Comparison of ENCODE assay signal across 1 cellular context in the genomic region with DNA sequence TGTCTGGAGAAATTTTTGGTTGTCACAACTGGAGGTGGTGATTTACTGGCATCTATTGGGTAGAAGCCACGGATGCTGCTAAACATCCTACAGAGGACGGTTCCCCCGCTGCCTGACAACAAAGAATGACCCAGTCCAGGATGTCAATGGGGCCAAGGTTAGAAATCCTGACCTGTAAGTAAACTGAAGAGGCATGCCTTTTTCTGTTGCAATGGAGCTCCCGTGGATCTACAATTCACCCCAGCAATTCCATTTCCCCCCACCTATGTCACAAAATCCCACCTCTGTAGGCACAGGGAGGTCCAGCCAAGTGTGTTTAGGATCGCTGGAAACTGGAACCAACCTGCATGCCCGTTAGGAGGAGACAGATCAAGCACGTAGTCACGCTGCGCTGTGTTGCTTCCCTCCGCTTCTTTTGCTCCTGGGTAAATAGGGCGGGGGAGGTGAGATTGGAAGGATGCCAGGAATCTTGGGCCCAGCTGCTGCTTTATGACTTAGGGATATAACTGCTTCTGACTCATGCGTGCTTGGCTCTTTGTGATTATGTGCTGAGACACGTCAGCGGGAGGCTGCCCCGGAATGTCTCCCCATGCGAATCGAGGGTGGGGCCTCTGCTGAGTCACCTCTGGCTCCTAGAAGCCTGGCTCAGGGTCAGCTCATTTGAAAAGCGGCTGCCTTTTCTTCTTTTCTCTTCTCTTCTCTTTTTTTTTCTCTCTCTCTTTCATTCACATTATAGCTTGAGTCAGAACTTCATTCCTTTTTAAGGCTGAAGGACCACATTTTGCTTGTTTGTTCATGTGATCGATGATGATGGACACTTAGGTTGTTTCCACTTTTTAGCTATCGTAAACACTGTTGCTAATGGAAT.
A peak's percentile ranks its signal among the peaks of the same experiment; 100 is the strongest.
TF ChIP-seq lines count a peak whose summit lies in the region.

No MANE protein-coding gene starts in this region.

TF ChIP-seq in K562, 482 proteins besides CTCF, POLR2A, EP300 and RAD21 (continued from another document and continues in another):
- TF ChIP-seq, protein P1, sequence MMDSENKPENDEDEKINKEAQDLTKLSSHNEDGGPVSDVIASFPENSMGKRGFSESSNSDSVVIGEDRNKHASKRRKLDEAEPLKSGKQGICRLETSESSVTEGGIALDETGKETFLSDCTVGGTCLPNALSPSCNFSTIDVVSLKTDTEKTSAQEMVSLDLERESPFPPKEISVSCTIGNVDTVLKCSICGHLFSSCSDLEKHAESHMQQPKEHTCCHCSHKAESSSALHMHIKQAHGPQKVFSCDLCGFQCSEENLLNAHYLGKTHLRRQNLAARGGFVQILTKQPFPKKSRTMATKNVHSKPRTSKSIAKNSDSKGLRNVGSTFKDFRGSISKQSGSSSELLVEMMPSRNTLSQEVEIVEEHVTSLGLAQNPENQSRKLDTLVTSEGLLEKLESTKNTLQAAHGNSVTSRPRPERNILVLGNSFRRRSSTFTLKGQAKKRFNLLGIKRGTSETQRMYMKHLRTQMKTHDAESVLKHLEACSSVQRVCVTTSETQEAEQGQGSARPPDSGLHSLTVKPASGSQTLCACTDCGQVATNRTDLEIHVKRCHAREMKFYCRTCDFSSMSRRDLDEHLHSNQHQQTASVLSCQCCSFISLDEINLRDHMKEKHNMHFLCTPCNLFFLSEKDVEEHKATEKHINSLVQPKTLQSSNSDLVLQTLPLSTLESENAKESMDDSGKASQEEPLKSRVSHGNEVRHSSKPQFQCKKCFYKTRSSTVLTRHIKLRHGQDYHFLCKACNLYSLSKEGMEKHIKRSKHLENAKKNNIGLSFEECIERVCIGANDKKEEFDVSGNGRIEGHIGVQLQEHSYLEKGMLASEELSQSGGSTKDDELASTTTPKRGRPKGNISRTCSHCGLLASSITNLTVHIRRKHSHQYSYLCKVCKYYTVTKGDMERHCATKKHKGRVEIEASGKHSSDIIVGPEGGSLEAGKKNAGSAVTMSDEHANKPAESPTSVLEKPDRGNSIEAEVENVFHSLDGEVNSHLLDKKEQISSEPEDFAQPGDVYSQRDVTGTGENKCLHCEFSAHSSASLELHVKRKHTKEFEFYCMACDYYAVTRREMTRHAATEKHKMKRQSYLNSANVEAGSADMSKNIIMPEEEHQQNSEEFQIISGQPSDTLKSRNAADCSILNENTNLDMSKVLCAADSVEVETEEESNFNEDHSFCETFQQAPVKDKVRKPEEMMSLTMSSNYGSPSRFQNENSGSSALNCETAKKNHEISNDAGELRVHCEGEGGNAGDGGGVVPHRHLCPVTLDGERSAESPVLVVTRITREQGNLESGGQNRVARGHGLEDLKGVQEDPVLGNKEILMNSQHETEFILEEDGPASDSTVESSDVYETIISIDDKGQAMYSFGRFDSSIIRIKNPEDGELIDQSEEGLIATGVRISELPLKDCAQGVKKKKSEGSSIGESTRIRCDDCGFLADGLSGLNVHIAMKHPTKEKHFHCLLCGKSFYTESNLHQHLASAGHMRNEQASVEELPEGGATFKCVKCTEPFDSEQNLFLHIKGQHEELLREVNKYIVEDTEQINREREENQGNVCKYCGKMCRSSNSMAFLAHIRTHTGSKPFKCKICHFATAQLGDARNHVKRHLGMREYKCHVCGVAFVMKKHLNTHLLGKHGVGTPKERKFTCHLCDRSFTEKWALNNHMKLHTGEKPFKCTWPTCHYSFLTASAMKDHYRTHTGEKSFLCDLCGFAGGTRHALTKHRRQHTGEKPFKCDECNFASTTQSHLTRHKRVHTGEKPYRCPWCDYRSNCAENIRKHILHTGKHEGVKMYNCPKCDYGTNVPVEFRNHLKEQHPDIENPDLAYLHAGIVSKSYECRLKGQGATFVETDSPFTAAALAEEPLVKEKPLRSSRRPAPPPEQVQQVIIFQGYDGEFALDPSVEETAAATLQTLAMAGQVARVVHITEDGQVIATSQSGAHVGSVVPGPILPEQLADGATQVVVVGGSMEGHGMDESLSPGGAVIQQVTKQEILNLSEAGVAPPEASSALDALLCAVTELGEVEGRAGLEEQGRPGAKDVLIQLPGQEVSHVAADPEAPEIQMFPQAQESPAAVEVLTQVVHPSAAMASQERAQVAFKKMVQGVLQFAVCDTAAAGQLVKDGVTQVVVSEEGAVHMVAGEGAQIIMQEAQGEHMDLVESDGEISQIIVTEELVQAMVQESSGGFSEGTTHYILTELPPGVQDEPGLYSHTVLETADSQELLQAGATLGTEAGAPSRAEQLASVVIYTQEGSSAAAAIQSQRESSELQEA (IDR thresholded peaks at IDR 0.05; ENCODE audit: low read depth), result no peak
- TF ChIP-seq, protein P2, sequence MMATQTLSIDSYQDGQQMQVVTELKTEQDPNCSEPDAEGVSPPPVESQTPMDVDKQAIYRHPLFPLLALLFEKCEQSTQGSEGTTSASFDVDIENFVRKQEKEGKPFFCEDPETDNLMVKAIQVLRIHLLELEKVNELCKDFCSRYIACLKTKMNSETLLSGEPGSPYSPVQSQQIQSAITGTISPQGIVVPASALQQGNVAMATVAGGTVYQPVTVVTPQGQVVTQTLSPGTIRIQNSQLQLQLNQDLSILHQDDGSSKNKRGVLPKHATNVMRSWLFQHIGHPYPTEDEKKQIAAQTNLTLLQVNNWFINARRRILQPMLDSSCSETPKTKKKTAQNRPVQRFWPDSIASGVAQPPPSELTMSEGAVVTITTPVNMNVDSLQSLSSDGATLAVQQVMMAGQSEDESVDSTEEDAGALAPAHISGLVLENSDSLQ (IDR thresholded peaks at IDR 0.05), result peak; percentile 62
- TF ChIP-seq BACH1 (tag; IDR thresholded peaks at IDR 0.05), result peak; percentile 99
- peak; percentile 90 for TF ChIP-seq TCF3 (CRISPR knock-in tag; IDR thresholded peaks at IDR 0.05)
- TF ChIP-seq PHTF2 (CRISPR knock-in tag; IDR thresholded peaks at IDR 0.05), result no peak
- TF ChIP-seq FOXM1 (IDR thresholded peaks at IDR 0.05; ENCODE audit: low read depth), result peak; percentile 66
- no peak for TF ChIP-seq FOXM1 (CRISPR knock-in tag; IDR thresholded peaks at IDR 0.05; ENCODE audit: low read depth)
- peak; percentile 64 for TF ChIP-seq POLR2B (IDR thresholded peaks at IDR 0.05; ENCODE audit: low read depth, partially characterized antibody)
- TF ChIP-seq, protein P3, sequence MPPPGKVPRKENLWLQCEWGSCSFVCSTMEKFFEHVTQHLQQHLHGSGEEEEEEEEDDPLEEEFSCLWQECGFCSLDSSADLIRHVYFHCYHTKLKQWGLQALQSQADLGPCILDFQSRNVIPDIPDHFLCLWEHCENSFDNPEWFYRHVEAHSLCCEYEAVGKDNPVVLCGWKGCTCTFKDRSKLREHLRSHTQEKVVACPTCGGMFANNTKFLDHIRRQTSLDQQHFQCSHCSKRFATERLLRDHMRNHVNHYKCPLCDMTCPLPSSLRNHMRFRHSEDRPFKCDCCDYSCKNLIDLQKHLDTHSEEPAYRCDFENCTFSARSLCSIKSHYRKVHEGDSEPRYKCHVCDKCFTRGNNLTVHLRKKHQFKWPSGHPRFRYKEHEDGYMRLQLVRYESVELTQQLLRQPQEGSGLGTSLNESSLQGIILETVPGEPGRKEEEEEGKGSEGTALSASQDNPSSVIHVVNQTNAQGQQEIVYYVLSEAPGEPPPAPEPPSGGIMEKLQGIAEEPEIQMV (tag; conservative IDR thresholded peaks at IDR 0.05; ENCODE audit: low read depth), result peak; percentile 54
- TF ChIP-seq, protein P4, sequence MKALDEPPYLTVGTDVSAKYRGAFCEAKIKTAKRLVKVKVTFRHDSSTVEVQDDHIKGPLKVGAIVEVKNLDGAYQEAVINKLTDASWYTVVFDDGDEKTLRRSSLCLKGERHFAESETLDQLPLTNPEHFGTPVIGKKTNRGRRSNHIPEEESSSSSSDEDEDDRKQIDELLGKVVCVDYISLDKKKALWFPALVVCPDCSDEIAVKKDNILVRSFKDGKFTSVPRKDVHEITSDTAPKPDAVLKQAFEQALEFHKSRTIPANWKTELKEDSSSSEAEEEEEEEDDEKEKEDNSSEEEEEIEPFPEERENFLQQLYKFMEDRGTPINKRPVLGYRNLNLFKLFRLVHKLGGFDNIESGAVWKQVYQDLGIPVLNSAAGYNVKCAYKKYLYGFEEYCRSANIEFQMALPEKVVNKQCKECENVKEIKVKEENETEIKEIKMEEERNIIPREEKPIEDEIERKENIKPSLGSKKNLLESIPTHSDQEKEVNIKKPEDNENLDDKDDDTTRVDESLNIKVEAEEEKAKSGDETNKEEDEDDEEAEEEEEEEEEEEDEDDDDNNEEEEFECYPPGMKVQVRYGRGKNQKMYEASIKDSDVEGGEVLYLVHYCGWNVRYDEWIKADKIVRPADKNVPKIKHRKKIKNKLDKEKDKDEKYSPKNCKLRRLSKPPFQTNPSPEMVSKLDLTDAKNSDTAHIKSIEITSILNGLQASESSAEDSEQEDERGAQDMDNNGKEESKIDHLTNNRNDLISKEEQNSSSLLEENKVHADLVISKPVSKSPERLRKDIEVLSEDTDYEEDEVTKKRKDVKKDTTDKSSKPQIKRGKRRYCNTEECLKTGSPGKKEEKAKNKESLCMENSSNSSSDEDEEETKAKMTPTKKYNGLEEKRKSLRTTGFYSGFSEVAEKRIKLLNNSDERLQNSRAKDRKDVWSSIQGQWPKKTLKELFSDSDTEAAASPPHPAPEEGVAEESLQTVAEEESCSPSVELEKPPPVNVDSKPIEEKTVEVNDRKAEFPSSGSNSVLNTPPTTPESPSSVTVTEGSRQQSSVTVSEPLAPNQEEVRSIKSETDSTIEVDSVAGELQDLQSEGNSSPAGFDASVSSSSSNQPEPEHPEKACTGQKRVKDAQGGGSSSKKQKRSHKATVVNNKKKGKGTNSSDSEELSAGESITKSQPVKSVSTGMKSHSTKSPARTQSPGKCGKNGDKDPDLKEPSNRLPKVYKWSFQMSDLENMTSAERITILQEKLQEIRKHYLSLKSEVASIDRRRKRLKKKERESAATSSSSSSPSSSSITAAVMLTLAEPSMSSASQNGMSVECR (CRISPR knock-in tag; IDR thresholded peaks at IDR 0.05), result peak; percentile 59
- TF ChIP-seq ZNF589 (CRISPR knock-in tag; IDR thresholded peaks at IDR 0.05; ENCODE audit: low read depth), result peak; percentile 72; the same call in 1 of the 2 replicates
- TF ChIP-seq, protein P5, sequence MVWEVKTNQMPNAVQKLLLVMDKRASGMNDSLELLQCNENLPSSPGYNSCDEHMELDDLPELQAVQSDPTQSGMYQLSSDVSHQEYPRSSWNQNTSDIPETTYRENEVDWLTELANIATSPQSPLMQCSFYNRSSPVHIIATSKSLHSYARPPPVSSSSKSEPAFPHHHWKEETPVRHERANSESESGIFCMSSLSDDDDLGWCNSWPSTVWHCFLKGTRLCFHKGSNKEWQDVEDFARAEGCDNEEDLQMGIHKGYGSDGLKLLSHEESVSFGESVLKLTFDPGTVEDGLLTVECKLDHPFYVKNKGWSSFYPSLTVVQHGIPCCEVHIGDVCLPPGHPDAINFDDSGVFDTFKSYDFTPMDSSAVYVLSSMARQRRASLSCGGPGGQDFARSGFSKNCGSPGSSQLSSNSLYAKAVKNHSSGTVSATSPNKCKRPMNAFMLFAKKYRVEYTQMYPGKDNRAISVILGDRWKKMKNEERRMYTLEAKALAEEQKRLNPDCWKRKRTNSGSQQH (CRISPR knock-in tag; IDR thresholded peaks at IDR 0.05), result 0 out of 2 replicates have a peak, but pooled peaks have one; percentile 3
- no peak for TF ChIP-seq EWSR1 (IDR thresholded peaks at IDR 0.05; ENCODE audit: borderline replicate concordance, low read depth, partially characterized antibody)
- no peak for TF ChIP-seq ZNF217 (CRISPR knock-in tag; IDR thresholded peaks at IDR 0.05)
- TF ChIP-seq, protein P6, sequence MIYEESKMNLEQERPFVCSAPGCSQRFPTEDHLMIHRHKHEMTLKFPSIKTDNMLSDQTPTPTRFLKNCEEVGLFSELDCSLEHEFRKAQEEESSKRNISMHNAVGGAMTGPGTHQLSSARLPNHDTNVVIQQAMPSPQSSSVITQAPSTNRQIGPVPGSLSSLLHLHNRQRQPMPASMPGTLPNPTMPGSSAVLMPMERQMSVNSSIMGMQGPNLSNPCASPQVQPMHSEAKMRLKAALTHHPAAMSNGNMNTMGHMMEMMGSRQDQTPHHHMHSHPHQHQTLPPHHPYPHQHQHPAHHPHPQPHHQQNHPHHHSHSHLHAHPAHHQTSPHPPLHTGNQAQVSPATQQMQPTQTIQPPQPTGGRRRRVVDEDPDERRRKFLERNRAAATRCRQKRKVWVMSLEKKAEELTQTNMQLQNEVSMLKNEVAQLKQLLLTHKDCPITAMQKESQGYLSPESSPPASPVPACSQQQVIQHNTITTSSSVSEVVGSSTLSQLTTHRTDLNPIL (CRISPR knock-in tag; IDR thresholded peaks at IDR 0.05), result no peak
- TF ChIP-seq, protein P7, sequence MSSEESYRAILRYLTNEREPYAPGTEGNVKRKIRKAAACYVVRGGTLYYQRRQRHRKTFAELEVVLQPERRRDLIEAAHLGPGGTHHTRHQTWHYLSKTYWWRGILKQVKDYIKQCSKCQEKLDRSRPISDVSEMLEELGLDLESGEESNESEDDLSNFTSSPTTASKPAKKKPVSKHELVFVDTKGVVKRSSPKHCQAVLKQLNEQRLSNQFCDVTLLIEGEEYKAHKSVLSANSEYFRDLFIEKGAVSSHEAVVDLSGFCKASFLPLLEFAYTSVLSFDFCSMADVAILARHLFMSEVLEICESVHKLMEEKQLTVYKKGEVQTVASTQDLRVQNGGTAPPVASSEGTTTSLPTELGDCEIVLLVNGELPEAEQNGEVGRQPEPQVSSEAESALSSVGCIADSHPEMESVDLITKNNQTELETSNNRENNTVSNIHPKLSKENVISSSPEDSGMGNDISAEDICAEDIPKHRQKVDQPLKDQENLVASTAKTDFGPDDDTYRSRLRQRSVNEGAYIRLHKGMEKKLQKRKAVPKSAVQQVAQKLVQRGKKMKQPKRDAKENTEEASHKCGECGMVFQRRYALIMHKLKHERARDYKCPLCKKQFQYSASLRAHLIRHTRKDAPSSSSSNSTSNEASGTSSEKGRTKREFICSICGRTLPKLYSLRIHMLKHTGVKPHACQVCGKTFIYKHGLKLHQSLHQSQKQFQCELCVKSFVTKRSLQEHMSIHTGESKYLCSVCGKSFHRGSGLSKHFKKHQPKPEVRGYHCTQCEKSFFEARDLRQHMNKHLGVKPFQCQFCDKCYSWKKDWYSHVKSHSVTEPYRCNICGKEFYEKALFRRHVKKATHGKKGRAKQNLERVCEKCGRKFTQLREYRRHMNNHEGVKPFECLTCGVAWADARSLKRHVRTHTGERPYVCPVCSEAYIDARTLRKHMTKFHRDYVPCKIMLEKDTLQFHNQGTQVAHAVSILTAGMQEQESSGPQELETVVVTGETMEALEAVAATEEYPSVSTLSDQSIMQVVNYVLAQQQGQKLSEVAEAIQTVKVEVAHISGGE (CRISPR knock-in tag; IDR thresholded peaks at IDR 0.05), result peak in 1 of 3 experiments; percentile 78; a peak in 2 of 6 replicates
- TF ChIP-seq EZH2 (IDR thresholded peaks at IDR 0.05; ENCODE audit: borderline replicate concordance, low read depth, low read length), result no peak
- TF ChIP-seq, protein P8, sequence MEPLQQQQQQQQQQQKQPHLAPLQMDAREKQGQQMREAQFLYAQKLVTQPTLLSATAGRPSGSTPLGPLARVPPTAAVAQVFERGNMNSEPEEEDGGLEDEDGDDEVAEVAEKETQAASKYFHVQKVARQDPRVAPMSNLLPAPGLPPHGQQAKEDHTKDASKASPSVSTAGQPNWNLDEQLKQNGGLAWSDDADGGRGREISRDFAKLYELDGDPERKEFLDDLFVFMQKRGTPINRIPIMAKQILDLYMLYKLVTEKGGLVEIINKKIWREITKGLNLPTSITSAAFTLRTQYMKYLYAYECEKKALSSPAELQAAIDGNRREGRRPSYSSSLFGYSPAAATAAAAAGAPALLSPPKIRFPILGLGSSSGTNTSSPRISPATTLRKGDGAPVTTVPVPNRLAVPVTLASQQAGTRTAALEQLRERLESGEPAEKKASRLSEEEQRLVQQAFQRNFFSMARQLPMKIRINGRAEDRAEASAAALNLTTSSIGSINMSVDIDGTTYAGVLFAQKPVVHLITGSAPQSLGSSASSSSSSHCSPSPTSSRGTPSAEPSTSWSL (CRISPR knock-in tag; IDR thresholded peaks at IDR 0.05; ENCODE audit: borderline replicate concordance), result no peak
- peak; percentile 96 to 100 for TF ChIP-seq TEAD1 (CRISPR knock-in tag; IDR thresholded peaks at IDR 0.05)
- peak; percentile 62; the same call in 1 of the 2 replicates for TF ChIP-seq HCFC1 (IDR thresholded peaks at IDR 0.05; ENCODE audit: low read depth, low read length)
